In genomic region chr2:177363332-177363731, GRCh38 we compare ENCODE assay signal across 18 cellular contexts. TPM values are rescaled to one million over a fixed set of nuclear protein-coding genes. Genes with fewer than 3 reads are reported as not detected.
DNase-seq lines count a peak whose midpoint lies in the region; ATAC-seq, FAIRE-seq and TF ChIP-seq lines count a peak whose summit lies in the region.
"Had no signal": no experiment of that assay in that cellular context is flagged by ENCODE, and none has a peak within 500 bp of the region (broad histone marks: within the 10 kb centered on the region; RNA-seq: fewer than 3 reads in every experiment).

No MANE protein-coding gene starts in this region.

- H4K20me1 ChIP-seq in DND-41 (ENCODE audit: insufficient read depth, low read length), result no peaks in the 10 kb centered on the region
- no peaks in the 10 kb centered on the region for H4K20me1 ChIP-seq in K562 (replicated peaks; ENCODE audit: control insufficient read depth, insufficient read depth, low read length)
- H4K20me1 ChIP-seq: BLaER1 treated with 17β-estradiol and CSF1 and Interleukin-3, amounts not matched to agents 10 nM and 100 nM had no signal

- no peak for FAIRE-seq in K562 (lab: Jason Lieb, UNC)
- FAIRE-seq: GM18507, HepG2, HTR-8/SVneo had no signal

- 56% methylated on average over 7 of the region's 7 CpGs for WGBS in K562 (ENCODE audit: insufficient coverage, low coverage, missing lambda C conversion rate)
- WGBS in testis, 2 donors, result 54 to 61% methylated on average over 7 of the region's 7 CpGs

- BruUV-seq in K562 (replicated peaks; lab: Mats Ljungman, UMichigan), result no TSS peak

- POLR2A ChIA-PET in K562 (lab: Yijun Ruan, JAX), result no interaction called here

- H2AFZ ChIP-seq in DND-41 (ENCODE audit: low read depth, low read length), result no peak overlapping the region
- H2AFZ ChIP-seq in K562 (ENCODE audit: low read depth, low read length), result no peak overlapping the region
- H2AFZ ChIP-seq: GM23338 had no signal

- DNase-seq in DND-41 (no peak), K562 (ENCODE audit: extremely low read depth in 1 of 4, low spot score in 3 of 4) (no peak), middle frontal gyrus (ENCODE audit: extremely low spot score, low spot score) (peak; percentile 30), testis (peak; percentile 92), BE2C (no peak), superior temporal gyrus (ENCODE audit: extremely low spot score) (no peak)
- DNase-seq: 8988T; AML-193; CD4-positive, CD25-positive, alpha-beta regulatory T cell; DMS53; HFFc6 had no signal

- in situ Hi-C loops in K562 (cut with MboI), result no loop called here

- TF ChIP-seq EP300 in K562 (IDR thresholded peaks at IDR 0.05; ENCODE audit: low read length), result no peak

- intact Hi-C loops in K562 (cut with micrococcal nuclease), result no loop called here
- intact Hi-C loops in testis (cut with DNase I; ENCODE audit: low total_unique reads), result no loop called here

- TF ChIP-seq CTCF in DND-41 (IDR thresholded peaks at IDR 0.05; ENCODE audit: borderline replicate concordance, extremely low read depth, low read length, poor library complexity, severe bottlenecking) (no peak), K562 (IDR thresholded peaks at IDR 0.05 in 2 of 3, conservative IDR thresholded peaks at IDR 0.05 in 1 of 3; ENCODE audit: insufficient read depth in 2 of 3, low read depth in 1 of 3, low read length in 3 of 3) (no peak), testis (IDR thresholded peaks at IDR 0.05) (no peak), BE2C (IDR thresholded peaks at IDR 0.05; ENCODE audit: low read depth, low read length) (no peak)

- H3K27ac ChIP-seq in DND-41 (ENCODE audit: low read length), result no peak overlapping the region
- H3K27ac ChIP-seq in K562 (ENCODE audit: extremely low read depth, low read depth, low read length), result no peak overlapping the region
- peak overlapping the region in 1 of 2 donors; percentile 63 for H3K27ac ChIP-seq in testis
- H3K27ac ChIP-seq: BLaER1 treated with 17β-estradiol and CSF1 and Interleukin-3, amounts not matched to agents 10 nM and 100 nM had no signal

- ATAC-seq in DND-41 (ENCODE audit: insufficient read depth, low read depth), result 0 out of 3 replicates have a peak, but pooled peaks have one; percentile 5
- ATAC-seq in K562, result peak; percentile 26; the same call in 2 of the 3 replicates
- no peak for ATAC-seq in GM18870 (IDR thresholded peaks at IDR 0.05; ENCODE audit: unreplicated experiment)
- ATAC-seq: GM23338, HepG2 had no signal

- TF ChIP-seq POLR2A in K562 (conservative IDR thresholded peaks at IDR 0.05) (no peak), testis (IDR thresholded peaks at IDR 0.05) (no peak)

- H3K27me3 ChIP-seq in DND-41 (ENCODE audit: insufficient read depth, low read length, poor library complexity) (no peaks in the 10 kb centered on the region), K562 (ENCODE audit: control insufficient read depth in 2 of 2, insufficient read depth in 2 of 2, low read length in 2 of 2) (no peaks in the 10 kb centered on the region), testis (no peaks in the 10 kb centered on the region), BE2C (no peaks in the 10 kb centered on the region)
- H3K27me3 ChIP-seq: BLaER1 treated with 17β-estradiol and CSF1 and Interleukin-3, amounts not matched to agents 10 nM and 100 nM had no signal

- H3K9me3 ChIP-seq in DND-41 (ENCODE audit: insufficient read depth, low read length, severe bottlenecking) (no peaks in the 10 kb centered on the region), K562 (replicated peaks; ENCODE audit: control insufficient read depth, insufficient read depth, low read depth, low read length) (no peaks in the 10 kb centered on the region), testis (no peaks in the 10 kb centered on the region), BE2C (no peaks in the 10 kb centered on the region)
- H3K9me3 ChIP-seq: HAP-1 had no signal

- H3K9ac ChIP-seq in DND-41 (ENCODE audit: low read depth, low read length) (no peak overlapping the region), K562 (ENCODE audit: insufficient read depth in 1 of 2, low read depth in 2 of 2, low read length in 2 of 2) (no peak overlapping the region)
- H3K9ac ChIP-seq: BLaER1 treated with 17β-estradiol and CSF1 and Interleukin-3, amounts not matched to agents 10 nM and 100 nM had no signal

- no peaks in the 10 kb centered on the region for H3K4me1 ChIP-seq in DND-41 (ENCODE audit: insufficient read depth, low read length)
- H3K4me1 ChIP-seq in K562 (replicated peaks in 1 of 2; ENCODE audit: control insufficient read depth in 2 of 2, insufficient read depth in 2 of 2, low read length in 2 of 2), result no peaks in the 10 kb centered on the region
- H3K4me1 ChIP-seq in testis, result peaks cover 19% of the 10 kb centered on the region
- H3K4me1 ChIP-seq in BE2C, result no peaks in the 10 kb centered on the region
- H3K4me1 ChIP-seq: HAP-1 had no signal

- 0 out of 2 replicates have a peak, but pooled peaks cover 4% of the 10 kb centered on the region for H3K36me3 ChIP-seq in DND-41 (ENCODE audit: insufficient read depth, low read length)
- no peaks in the 10 kb centered on the region for H3K36me3 ChIP-seq in K562 (ENCODE audit: control insufficient read depth, insufficient read depth, low read length)
- H3K36me3 ChIP-seq in testis (ENCODE audit: low read depth, missing control alignments), result no peaks in the 10 kb centered on the region
- no peaks in the 10 kb centered on the region for H3K36me3 ChIP-seq in BE2C
- H3K36me3 ChIP-seq: BLaER1 treated with 17β-estradiol and CSF1 and Interleukin-3, amounts not matched to agents 10 nM and 100 nM; HAP-1 had no signal

- H3K79me2 ChIP-seq in DND-41 (ENCODE audit: insufficient read depth, low read length), result no peaks in the 10 kb centered on the region
- no peaks in the 10 kb centered on the region for H3K79me2 ChIP-seq in K562 (ENCODE audit: control insufficient read depth, insufficient read depth, low read length)

- TF ChIP-seq RAD21 in K562 (CRISPR knock-in tag; conservative IDR thresholded peaks at IDR 0.05 in 1 of 2, IDR thresholded peaks at IDR 0.05 in 1 of 2), result no peak

- H3K4me2 ChIP-seq in DND-41 (ENCODE audit: insufficient read depth, low read length) (no peak overlapping the region), K562 (ENCODE audit: insufficient read depth, low read length) (no peak overlapping the region)
- H3K4me2 ChIP-seq: BLaER1 treated with 17β-estradiol and CSF1 and Interleukin-3, amounts not matched to agents 10 nM and 100 nM; GM23338 had no signal

- H3K9me1 ChIP-seq in K562 (ENCODE audit: control insufficient read depth, insufficient read depth, low read length), result no peaks in the 10 kb centered on the region

- CTCF ChIA-PET in K562 (lab: Yijun Ruan, JAX; ENCODE audit: low intra/inter-chr PET ratio), result no interaction called here

- H3K4me3 ChIP-seq in DND-41 (ENCODE audit: low read depth in 1 of 2, low read length in 2 of 2) (no peak overlapping the region), K562 (no peak overlapping the region), testis (no peak overlapping the region), BE2C (ENCODE audit: low read depth, low read length) (no peak overlapping the region)
- H3K4me3 ChIP-seq: BLaER1 treated with 17β-estradiol and CSF1 and Interleukin-3, amounts not matched to agents 10 nM and 100 nM; GM23338; HAP-1 had no signal

TF ChIP-seq in K562, 482 proteins besides CTCF, POLR2A, EP300 and RAD21:
- TF ChIP-seq ZBTB7A (IDR thresholded peaks at IDR 0.05; ENCODE audit: borderline replicate concordance, control insufficient read depth, low read depth, low read length) (no peak), BDP1 (IDR thresholded peaks at IDR 0.05; ENCODE audit: insufficient read depth, insufficient read length) (no peak), HIVEP1 (CRISPR knock-in tag; IDR thresholded peaks at IDR 0.05) (no peak), FOS (IDR thresholded peaks at IDR 0.05; ENCODE audit: extremely low read depth, insufficient read length) (no peak)

RNA-seq across cellular contexts. Expression of gene AGPS, which starts 29.2 kb away (rescaled TPM):
- total RNA-seq in K562 (2011; cell fraction: chromatin; rRNA removed; ENCODE audit: low replicate concordance), result 22.6 and 91.3 TPM in 2 replicates
- total RNA-seq in K562 (2011; cell fraction: nucleolus; rRNA removed), result 7.7 and 12.5 TPM in 2 replicates
- 32.9 and 66.5 TPM in 2 replicates for total RNA-seq in K562 (2011; cell fraction: nucleoplasm; rRNA removed)
- total RNA-seq in K562 (2014; rRNA removed) (144 and 211 TPM in 2 replicates), K562 (2014; rRNA removed; fragmentation: Illumina TruSeq; extraction: Trizol) (80.7 and 91.4 TPM in 2 replicates), K562 (2015; rRNA removed; fragmentation: Illumina TruSeq; extraction: Trizol) (66.2 and 73.4 TPM in 2 replicates), K562 (2021) (95.6 and 97.1 TPM in 2 replicates), testis (10 to 100 TPM; 55.7 to 73.4 TPM)
- polyA plus RNA-seq in K562 (2011; rRNA removed) (30.5 and 63.1 TPM in 2 replicates), K562 (2014; fragmentation: Illumina TruSeq; extraction: Trizol) (43.8 and 53.3 TPM in 2 replicates), K562 (2014; fragmentation: Nextera tagmentation; extraction: Ambion mirVana) (10 to 100 TPM; 15.5 to 15.6 TPM), K562 (2014; rRNA removed) (55.5 and 60.1 TPM in 2 replicates), testis (ENCODE audit: insufficient read depth, low read depth, low replicate concordance) (36.7 TPM)
- 10.1 and 10.3 TPM in 2 replicates for polyA plus RNA-seq in K562 (2011; cell fraction: cytosol; rRNA removed)
- 11.9 and 21.7 TPM in 2 replicates for polyA plus RNA-seq in K562 (2011; cell fraction: nucleus; rRNA removed)
- 39.2 and 44.1 TPM in 2 replicates for polyA plus RNA-seq in K562 (2012)
- 78.3 and 102 TPM in 2 replicates for polyA minus RNA-seq in K562 (2011; rRNA and poly(A)+ RNA removed)
- 27.3 and 41.2 TPM in 2 replicates for polyA minus RNA-seq in K562 (2011; cell fraction: cytosol; rRNA and poly(A)+ RNA removed)
- polyA minus RNA-seq in K562 (2011; cell fraction: nucleus; rRNA and poly(A)+ RNA removed), result 27.6 and 51.5 TPM in 2 replicates
- polyA plus RNA-seq in BE2C (2012; ENCODE audit: insufficient read depth, insufficient read length, low read depth), result 30.6 TPM

Comparison
In these comparisons a context has a peak if more than half of its experiments do, and no peak if none do; other contexts are left out.
1. DNase-seq: peak in middle frontal gyrus (single experiment) and testis (single experiment); none in DND-41 (single experiment), K562 (0 of 4), BE2C (single experiment) and superior temporal gyrus (single experiment).